Comparison of ENCODE assay signal across 24 cellular contexts in the genomic region with DNA sequence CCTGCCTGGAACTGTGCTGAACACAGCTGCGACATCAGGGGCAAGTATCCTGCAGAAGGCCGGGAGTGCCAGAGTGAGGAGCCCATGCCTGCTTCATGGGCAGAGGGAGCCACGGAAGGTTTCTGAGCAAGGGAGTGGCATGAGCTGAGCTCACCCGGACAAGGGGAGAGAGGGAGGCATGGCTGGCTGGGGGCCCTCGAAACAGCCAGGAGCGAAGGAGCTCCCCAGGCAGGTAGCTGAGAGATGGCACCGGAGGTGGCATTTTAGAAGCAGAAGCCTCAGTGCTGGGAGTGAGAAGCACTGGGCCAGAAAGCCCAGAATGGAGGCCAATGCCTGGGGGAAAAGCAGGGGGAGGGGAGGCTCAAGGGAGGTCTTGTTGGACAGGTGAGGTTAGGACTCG.
"Had no signal": no experiment of that assay in that cellular context is flagged by ENCODE, and none has a peak within 500 bp of the region (broad histone marks: within the 10 kb centered on the region; RNA-seq: fewer than 3 reads in every experiment).

No MANE protein-coding gene starts in this region.

- ATAC-seq: gastroesophageal sphincter; left cardiac atrium; sciatic nerve; stimulated activated naive CD8-positive, alpha-beta T cell treated with anti-CD3 and anti-CD28 coated beads, Interleukin-15, Interleukin-2, amounts not matched to agents 100 U/mL and 50 U/mL, for 24 hours; upper lobe of right lung had no signal

- H3K4me3 ChIP-seq: coronary artery, esophagus squamous epithelium, gastroesophageal sphincter, upper lobe of right lung had no signal

- H3K4me3 Mint-ChIP-seq: activated CD4-positive, alpha-beta memory T cell treated with anti-CD3 and anti-CD28 coated beads for 36 hours; activated naive CD4-positive, alpha-beta T cell treated with anti-CD3 and anti-CD28 coated beads, Interleukin-2, amount 10 ng/mL, durations not matched to agents 7 days and 5 days; endodermal cell; nephron progenitor cell; T-helper 1 cell treated with Interleukin-12 subunit alpha and Interleukin-12 subunit beta and Interleukin-4 antibody, amounts not matched to agents 30 μg/mL and 1 μg/mL, for 36 hours had no signal

- H3K27me3 ChIP-seq: esophagus squamous epithelium, gastroesophageal sphincter, upper lobe of right lung had no signal

- H3K9me3 ChIP-seq: esophagus squamous epithelium, gastroesophageal sphincter, upper lobe of right lung had no signal

- H3K27ac ChIP-seq: coronary artery, esophagus squamous epithelium, gastroesophageal sphincter, parathyroid adenoma, upper lobe of right lung had no signal

- H3K9ac ChIP-seq: parathyroid adenoma had no signal

- H3K9me3 Mint-ChIP-seq: activated CD4-positive, alpha-beta memory T cell treated with anti-CD3 and anti-CD28 coated beads for 36 hours; activated naive CD4-positive, alpha-beta T cell treated with anti-CD3 and anti-CD28 coated beads, Interleukin-2, amount 10 ng/mL, durations not matched to agents 7 days and 5 days; endodermal cell; nephron progenitor cell; T-helper 1 cell treated with Interleukin-12 subunit alpha and Interleukin-12 subunit beta and Interleukin-4 antibody, amounts not matched to agents 30 μg/mL and 1 μg/mL, for 36 hours had no signal

- H3K4me1 ChIP-seq: parathyroid adenoma had no signal

- H2AFZ ChIP-seq: parathyroid adenoma had no signal

- H3K4me1 Mint-ChIP-seq: endodermal cell had no signal

- H3K79me2 ChIP-seq: parathyroid adenoma had no signal

- DNase-seq: activated CD4-positive, alpha-beta memory T cell treated with anti-CD3 and anti-CD28 coated beads for 36 hours; activated CD4-positive, alpha-beta T cell treated with anti-CD3 and anti-CD28 coated beads for 4 hours; activated CD4-positive, CD25-positive, alpha-beta regulatory T cell; activated naive CD4-positive, alpha-beta T cell treated with anti-CD3 and anti-CD28 coated beads, Interleukin-2, amount 10 ng/mL, durations not matched to agents 7 days and 5 days; activated T-cell treated with anti-CD3 and anti-CD28 coated beads, Interleukin-2, amount 50 U/mL, for 48 hours; amygdala; cerebellar nuclear complex; endodermal cell; esophagus squamous epithelium; head of caudate nucleus; hypothalamus; left cardiac atrium; nephron progenitor cell; nucleus accumbens; small intestine; stimulated activated CD4-positive, alpha-beta T cell treated with anti-CD3 and anti-CD28 coated beads, Interleukin-15, amount 100 ng/mL, for 24 hours; stimulated activated naive CD8-positive, alpha-beta T cell treated with anti-CD3 and anti-CD28 coated beads, Interleukin-15, Interleukin-2, amounts not matched to agents 100 U/mL and 50 U/mL, for 24 hours; T1000; upper lobe of right lung had no signal

- H3K27ac Mint-ChIP-seq: activated CD4-positive, alpha-beta memory T cell treated with anti-CD3 and anti-CD28 coated beads for 36 hours; activated naive CD4-positive, alpha-beta T cell treated with anti-CD3 and anti-CD28 coated beads, Interleukin-2, amount 10 ng/mL, durations not matched to agents 7 days and 5 days; endodermal cell; nephron progenitor cell; T-helper 1 cell treated with Interleukin-12 subunit alpha and Interleukin-12 subunit beta and Interleukin-4 antibody, amounts not matched to agents 30 μg/mL and 1 μg/mL, for 36 hours had no signal

- H3K27me3 Mint-ChIP-seq: activated CD4-positive, alpha-beta memory T cell treated with anti-CD3 and anti-CD28 coated beads for 36 hours had no signal
